Comparison of ENCODE assay signal across 1 cellular context in the genomic region with DNA sequence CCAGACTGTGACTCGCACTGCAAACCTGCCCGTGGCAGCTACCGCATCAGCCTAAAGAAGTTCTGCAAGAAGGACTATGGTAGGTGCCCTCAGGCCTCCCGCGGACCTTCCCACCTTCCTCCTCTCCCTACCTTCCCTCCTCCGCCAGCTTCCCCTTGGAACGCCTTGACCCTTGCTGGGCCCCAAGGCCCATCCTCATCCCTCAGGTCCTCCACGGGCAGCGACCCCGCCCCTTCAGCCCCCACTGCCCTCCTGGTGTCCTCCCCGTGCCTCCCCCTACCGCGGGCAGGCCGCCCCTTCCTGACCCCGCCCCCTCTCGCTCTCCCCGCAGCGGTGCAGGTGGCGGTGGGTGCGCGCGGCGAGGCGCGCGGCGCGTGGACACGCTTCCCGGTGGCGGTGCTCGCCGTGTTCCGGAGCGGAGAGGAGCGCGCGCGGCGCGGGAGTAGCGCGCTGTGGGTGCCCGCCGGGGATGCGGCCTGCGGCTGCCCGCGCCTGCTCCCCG.
TF ChIP-seq lines count a peak whose summit lies in the region.

No MANE protein-coding gene starts in this region.

TF ChIP-seq in H1, 55 proteins besides CTCF, POLR2A, EP300 and RAD21:
- TF ChIP-seq EZH2 (IDR thresholded peaks at IDR 0.05; ENCODE audit: low read depth, low read length, severe bottlenecking) (no peak), SUZ12 (IDR thresholded peaks at IDR 0.05; ENCODE audit: low read length) (0 out of 2 replicates have a peak, but pooled peaks have one; percentile 25)
